ENCODE assay signal across 1 cellular context in genomic region chr15:74798388-74799254, GRCh38.
TF ChIP-seq lines count a peak whose summit lies in the region.

No MANE protein-coding gene starts in this region.

TF ChIP-seq in SK-N-SH treated with all-trans-retinoic acid at 6 μM for 48 hours, 23 proteins besides CTCF, POLR2A, EP300 and RAD21 (continued from another document):
- TF ChIP-seq PATZ1 (CRISPR knock-in tag; IDR thresholded peaks at IDR 0.05; ENCODE audit: borderline replicate concordance) (no peak), ZFP30 (CRISPR knock-in tag; IDR thresholded peaks at IDR 0.05) (no peak), GLIS3 (CRISPR knock-in tag; IDR thresholded peaks at IDR 0.05) (no peak), ESRRG (CRISPR knock-in tag; IDR thresholded peaks at IDR 0.05) (no peak), POU6F1 (CRISPR knock-in tag; IDR thresholded peaks at IDR 0.05; ENCODE audit: borderline replicate concordance, low read depth) (no peak), BACH2 (CRISPR knock-in tag; IDR thresholded peaks at IDR 0.05; ENCODE audit: borderline replicate concordance) (no peak), CSRNP3 (CRISPR knock-in tag; IDR thresholded peaks at IDR 0.05) (no peak), TOX (CRISPR knock-in tag; IDR thresholded peaks at IDR 0.05; ENCODE audit: borderline replicate concordance) (no peak), OSR1 (CRISPR knock-in tag; IDR thresholded peaks at IDR 0.05) (no peak), ZNF565 (CRISPR knock-in tag; conservative IDR thresholded peaks at IDR 0.05; ENCODE audit: low read depth) (no peak), ZNF8 (CRISPR knock-in tag; IDR thresholded peaks at IDR 0.05) (no peak), SNAI2 (CRISPR knock-in tag; IDR thresholded peaks at IDR 0.05) (no peak), CREB5 (CRISPR knock-in tag; IDR thresholded peaks at IDR 0.05; ENCODE audit: low read depth) (no peak), CSDC2 (CRISPR knock-in tag; IDR thresholded peaks at IDR 0.05) (no peak), TCF4 (CRISPR knock-in tag; IDR thresholded peaks at IDR 0.05; ENCODE audit: borderline replicate concordance) (no peak)
TF ChIP-seq in SK-N-SH treated with all-trans-retinoic acid at 6 μM for 48 hours: peak in this region for 0.
